ENCODE assay signal across 9 cellular contexts in the genomic region with DNA sequence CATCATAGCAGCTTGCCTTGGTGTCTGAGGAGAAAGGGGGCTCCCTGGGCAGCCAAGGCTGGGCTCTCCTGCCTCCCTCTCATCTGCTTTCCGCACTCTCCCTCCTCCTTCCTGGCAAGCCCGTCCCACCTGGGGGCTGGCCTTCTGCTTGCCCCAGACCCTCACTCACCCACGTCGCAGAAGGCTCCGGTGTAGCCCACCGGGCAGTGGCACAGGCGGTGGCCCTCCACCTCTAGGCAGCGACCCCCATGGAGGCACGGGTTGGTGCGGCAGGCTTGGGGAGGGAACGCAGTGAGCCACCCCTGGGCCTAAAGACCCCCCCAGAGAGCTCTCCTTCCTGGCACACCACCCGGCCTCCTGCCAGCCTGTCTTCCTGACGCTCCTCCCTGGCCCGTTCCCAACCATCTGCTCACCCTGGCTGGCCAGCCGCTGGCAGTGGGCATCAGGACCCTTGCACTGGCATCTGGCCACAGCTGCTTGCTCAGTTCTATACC. TPM values are rescaled to one million over a fixed set of nuclear protein-coding genes. Genes with fewer than 3 reads are reported as not detected.
DNase-seq lines count a peak whose midpoint lies in the region; ATAC-seq and TF ChIP-seq lines count a peak whose summit lies in the region.
"Had no signal": no experiment of that assay in that cellular context is flagged by ENCODE, and none has a peak within 500 bp of the region (broad histone marks: within the 10 kb centered on the region; RNA-seq: fewer than 3 reads in every experiment).

No MANE protein-coding gene starts in this region.

- no peaks in the 10 kb centered on the region for H3K9me3 ChIP-seq in tibial nerve

- no peaks in the 10 kb centered on the region for H3K27me3 Mint-ChIP-seq in activated T-cell treated with anti-CD3 and anti-CD28 coated beads, Interleukin-2, amount 50 U/mL, for 4 hours (ENCODE audit: low read depth)
- peaks cover 21% of the 10 kb centered on the region for H3K27me3 Mint-ChIP-seq in activated CD8-positive, alpha-beta T cell treated with anti-CD3 and anti-CD28 coated beads, Interleukin-2, amount 10 ng/mL, durations not matched to agents 7 days and 5 days (ENCODE audit: low read depth)
- peaks cover 12 to 20% (median 15%) of the 10 kb centered on the region in 3 donors for H3K27me3 Mint-ChIP-seq in immature natural killer cell (ENCODE audit: low read depth in 3 of 3)

- no peak for TF ChIP-seq EP300 in tibial nerve (IDR thresholded peaks at IDR 0.05)

- TF ChIP-seq CTCF in tibial nerve (IDR thresholded peaks at IDR 0.05) = no peak

- peak overlapping the region; percentile 64 for H3K27ac Mint-ChIP-seq in activated CD8-positive, alpha-beta T cell treated with anti-CD3 and anti-CD28 coated beads, Interleukin-2, amount 10 ng/mL, durations not matched to agents 7 days and 5 days
- peak overlapping the region in 2 of 6 donors; percentile 51 to 64 for H3K27ac Mint-ChIP-seq in immature natural killer cell

- H3K4me3 ChIP-seq in tibial nerve = peak overlapping the region; percentile 31 to 65 (median 54)

- no peaks in the 10 kb centered on the region for H3K9me3 Mint-ChIP-seq in activated T-cell treated with anti-CD3 and anti-CD28 coated beads, Interleukin-2, amount 50 U/mL, for 4 hours
- H3K9me3 Mint-ChIP-seq in activated CD8-positive, alpha-beta T cell treated with anti-CD3 and anti-CD28 coated beads, Interleukin-2, amount 10 ng/mL, durations not matched to agents 7 days and 5 days (ENCODE audit: insufficient read depth) = no peaks in the 10 kb centered on the region
- H3K9me3 Mint-ChIP-seq in immature natural killer cell = no peaks in the 10 kb centered on the region

- H3K36me3 ChIP-seq in tibial nerve = no peaks in the 10 kb centered on the region

- POLR2A ChIA-PET in activated CD8-positive, alpha-beta T cell treated with anti-CD3 and anti-CD28 coated beads, Interleukin-2, amount 10 ng/mL, durations not matched to agents 7 days and 5 days (lab: Charles Lee) = interaction anchor here (1.1 to 5.2 kb wide), 10 partner anchors 15 to 111 kb away, joined by 3 to 54 read pairs (median 15); a partner anchor contains a TSS

- no peak for TF ChIP-seq POLR2A in tibial nerve (IDR thresholded peaks at IDR 0.05)

- H3K27ac ChIP-seq in tibial nerve = peak overlapping the region in 1 of 4 donors; percentile 28

- DNase-seq in activated T-cell treated with anti-CD3 and anti-CD28 coated beads, Interleukin-2, amount 50 U/mL, for 4 hours = no peak
- DNase-seq in activated T-cell treated with anti-CD3 and anti-CD28 coated beads for 4 hours (no peak), immature natural killer cell (no peak), tibial nerve (ENCODE audit: low spot score in 2 of 2) (no peak)
- no peak for DNase-seq in activated CD8-positive, alpha-beta T cell treated with anti-CD3 and anti-CD28 coated beads, Interleukin-2, amount 10 ng/mL, durations not matched to agents 7 days and 5 days
- no peak for DNase-seq in stimulated activated CD4-positive, alpha-beta T cell treated with anti-CD3 and anti-CD28 coated beads, Interleukin-4, amount 100 ng/mL, for 1 hour

- H3K4me1 ChIP-seq in tibial nerve = peaks cover 0 to 42% (median 25%) of the 10 kb centered on the region in 4 donors

- 22 to 32% methylated on average over 10 to 13 of the region's 15 CpGs for WGBS in tibial nerve, 2 donors

- H3K36me3 Mint-ChIP-seq in activated T-cell treated with anti-CD3 and anti-CD28 coated beads, Interleukin-2, amount 50 U/mL, for 4 hours (ENCODE audit: insufficient read depth) = no peaks in the 10 kb centered on the region
- H3K36me3 Mint-ChIP-seq in activated CD8-positive, alpha-beta T cell treated with anti-CD3 and anti-CD28 coated beads, Interleukin-2, amount 10 ng/mL, durations not matched to agents 7 days and 5 days (ENCODE audit: low read depth) = no peaks in the 10 kb centered on the region
- H3K36me3 Mint-ChIP-seq in immature natural killer cell = no peaks in the 10 kb centered on the region

- H3K4me1 Mint-ChIP-seq in activated T-cell treated with anti-CD3 and anti-CD28 coated beads, Interleukin-2, amount 50 U/mL, for 4 hours (ENCODE audit: low read depth) = peaks cover 28% of the 10 kb centered on the region
- peaks cover 53% of the 10 kb centered on the region for H3K4me1 Mint-ChIP-seq in activated CD8-positive, alpha-beta T cell treated with anti-CD3 and anti-CD28 coated beads, Interleukin-2, amount 10 ng/mL, durations not matched to agents 7 days and 5 days (ENCODE audit: low read depth)
- peaks cover 55% of the 10 kb centered on the region in 2 donors for H3K4me1 Mint-ChIP-seq in immature natural killer cell

- H3K4me3 Mint-ChIP-seq in activated T-cell treated with anti-CD3 and anti-CD28 coated beads, Interleukin-2, amount 50 U/mL, for 4 hours = peak overlapping the region; percentile 75
- peak overlapping the region; percentile 78 for H3K4me3 Mint-ChIP-seq in activated CD8-positive, alpha-beta T cell treated with anti-CD3 and anti-CD28 coated beads, Interleukin-2, amount 10 ng/mL, durations not matched to agents 7 days and 5 days
- peak overlapping the region; percentile 60 to 81 (median 66) for H3K4me3 Mint-ChIP-seq in immature natural killer cell

- ATAC-seq in activated T-cell treated with anti-CD3 and anti-CD28 coated beads, Interleukin-2, amount 50 U/mL, for 4 hours = no peak
- ATAC-seq in activated CD8-positive, alpha-beta T cell treated with anti-CD3 and anti-CD28 coated beads, Interleukin-2, amount 10 ng/mL, durations not matched to agents 7 days and 5 days = no peak
- ATAC-seq in HG03442 (IDR thresholded peaks at IDR 0.05; ENCODE audit: unreplicated experiment) (no peak), HG03457 (IDR thresholded peaks at IDR 0.05; ENCODE audit: unreplicated experiment) (no peak)

- H3K27me3 ChIP-seq in tibial nerve = peaks cover 3 to 62% of the 10 kb centered on the region in 2 donors

- CTCF ChIA-PET in activated CD8-positive, alpha-beta T cell treated with anti-CD3 and anti-CD28 coated beads, Interleukin-2, amount 10 ng/mL, durations not matched to agents 7 days and 5 days (lab: Charles Lee) = interaction anchor here (0.6 to 8.8 kb wide), 31 partner anchors 10 to 114 kb away, joined by 3 to 337 read pairs (median 13); a partner anchor contains a TSS

RNA-seq across cellular contexts. Expression of a gene that starts 4.2 kb away (rescaled TPM):
- total RNA-seq in activated T-cell treated with anti-CD3 and anti-CD28 coated beads, Interleukin-2, amount 50 U/mL, for 4 hours = not detected
- total RNA-seq in activated CD8-positive, alpha-beta T cell treated with anti-CD3 and anti-CD28 coated beads, Interleukin-2, amount 10 ng/mL, durations not matched to agents 7 days and 5 days = not detected
- polyA plus RNA-seq in immature natural killer cell = not detected
- total RNA-seq in tibial nerve = not detected

RNA-seq across cellular contexts. Expression of a gene that starts 4.7 kb away (rescaled TPM):
- 1 to 10 TPM; 1.7 to 5.7 (median 3.1) TPM for total RNA-seq in activated T-cell treated with anti-CD3 and anti-CD28 coated beads, Interleukin-2, amount 50 U/mL, for 4 hours
- total RNA-seq in activated CD8-positive, alpha-beta T cell treated with anti-CD3 and anti-CD28 coated beads, Interleukin-2, amount 10 ng/mL, durations not matched to agents 7 days and 5 days = 1 to 10 TPM; 3.2 to 3.5 TPM
- 1 to 10 TPM in 2 of 3 donors, not detected in 1; 1.3 to 2.3 TPM for polyA plus RNA-seq in immature natural killer cell
- total RNA-seq in tibial nerve = 1 to 10 TPM in 1 of 4 donors, under 1 TPM in 1, not detected in 2; 0.59 to 4.5 TPM

RNA-seq across cellular contexts. Expression of a gene that starts 20.5 kb away (rescaled TPM):
- not detected for total RNA-seq in activated T-cell treated with anti-CD3 and anti-CD28 coated beads, Interleukin-2, amount 50 U/mL, for 4 hours
- total RNA-seq in activated CD8-positive, alpha-beta T cell treated with anti-CD3 and anti-CD28 coated beads, Interleukin-2, amount 10 ng/mL, durations not matched to agents 7 days and 5 days = 1 to 10 TPM; 2.0 to 2.1 TPM
- polyA plus RNA-seq in immature natural killer cell = under 1 TPM in 2 of 3 donors, not detected in 1; 0.26 to 0.34 TPM
- not detected for total RNA-seq in tibial nerve
- total RNA-seq: temporal lobe had no signal

RNA-seq across cellular contexts. Expression of a gene that starts 21.8 kb away (rescaled TPM):
- total RNA-seq in activated T-cell treated with anti-CD3 and anti-CD28 coated beads, Interleukin-2, amount 50 U/mL, for 4 hours = 100 to 1,000 TPM; 140 to 163 (median 158) TPM
- total RNA-seq in activated CD8-positive, alpha-beta T cell treated with anti-CD3 and anti-CD28 coated beads, Interleukin-2, amount 10 ng/mL, durations not matched to agents 7 days and 5 days = 100 to 1,000 TPM; 206 to 213 TPM
- polyA plus RNA-seq in immature natural killer cell = 100 to 1,000 TPM; 102 to 129 (median 103) TPM
- 10 to 100 TPM; 19.4 to 26.4 (median 23.2) TPM for total RNA-seq in tibial nerve

RNA-seq across cellular contexts. Expression of a gene that starts 41.9 kb away (rescaled TPM):
- 10 to 100 TPM; 11.7 to 19.8 (median 14.2) TPM for total RNA-seq in activated T-cell treated with anti-CD3 and anti-CD28 coated beads, Interleukin-2, amount 50 U/mL, for 4 hours
- 10 to 100 TPM in 1 of 2 experiments, 1 to 10 TPM in 1; 9.8 to 11.6 TPM for total RNA-seq in activated CD8-positive, alpha-beta T cell treated with anti-CD3 and anti-CD28 coated beads, Interleukin-2, amount 10 ng/mL, durations not matched to agents 7 days and 5 days
- 10 to 100 TPM in 2 of 3 donors, 1 to 10 TPM in 1; 9.6 to 25.4 (median 17.5) TPM for polyA plus RNA-seq in immature natural killer cell
- total RNA-seq in tibial nerve = 10 to 100 TPM in 1 of 4 donors, 1 to 10 TPM in 3; 5.1 to 11.2 (median 7.5) TPM
